ENCODE assay signal across 20 cellular contexts in genomic region chr10:72011468-72011867, GRCh38. TPM values are rescaled to one million over a fixed set of nuclear protein-coding genes. Genes with fewer than 3 reads are reported as not detected.
DNase-seq lines count a peak whose midpoint lies in the region; ATAC-seq and TF ChIP-seq lines count a peak whose summit lies in the region.
"Had no signal": no experiment of that assay in that cellular context is flagged by ENCODE, and none has a peak within 500 bp of the region (broad histone marks: within the 10 kb centered on the region; RNA-seq: fewer than 3 reads in every experiment).

No MANE protein-coding gene starts in this region.

- no peak overlapping the region for H3K56ac ChIP-seq in mesendoderm (ENCODE audit: low read length)

- no peak overlapping the region for H2BK5ac ChIP-seq in mesendoderm (ENCODE audit: low read length)

- 85 to 96% (median 91%) methylated on average over 6 to 8 of the region's 8 CpGs for WGBS in stomach, 5 donors
- WGBS in mesendoderm (ENCODE audit: extremely low coverage, insufficient coverage, low lambda C conversion rate) = no CpG with 5 or more reads among the region's 8 CpGs

- H3K27me3 ChIP-seq in ascending aorta (no peaks in the 10 kb centered on the region), stomach (no peaks in the 10 kb centered on the region), mesendoderm (ENCODE audit: insufficient read depth, low read length, poor library complexity) (no peaks in the 10 kb centered on the region)
- H3K27me3 ChIP-seq: hepatocyte, pancreas had no signal

- no peak overlapping the region for H3K4me3 ChIP-seq in ascending aorta
- H3K4me3 ChIP-seq in stomach = no peak overlapping the region
- no peak overlapping the region for H3K4me3 ChIP-seq in mesendoderm (ENCODE audit: low read length)
- H3K4me3 ChIP-seq: GM23248, hepatocyte, pancreas had no signal

- no peaks in the 10 kb centered on the region for H3K79me1 ChIP-seq in mesendoderm (ENCODE audit: low read length)

- intact Hi-C loops in ascending aorta (cut with DNase I) (no loop called here), stomach (cut with DNase I; ENCODE audit: low total_unique reads) (no loop called here)

- peak overlapping the region; percentile 98 for H3K27ac Mint-ChIP-seq in mesothelial cell of epicardium
- H3K27ac Mint-ChIP-seq: T-cell, type B pancreatic cell had no signal

- TF ChIP-seq CTCF in ascending aorta (IDR thresholded peaks at IDR 0.05) (no peak), mesothelial cell of epicardium (IDR thresholded peaks at IDR 0.05; ENCODE audit: unreplicated experiment) (no peak), stomach (IDR thresholded peaks at IDR 0.05) (no peak)

- peaks cover 21 to 29% of the 10 kb centered on the region in 2 donors for H3K36me3 ChIP-seq in ascending aorta
- H3K36me3 ChIP-seq in stomach = peaks cover 19 to 32% (median 26%) of the 10 kb centered on the region in 4 donors
- no peaks in the 10 kb centered on the region for H3K36me3 ChIP-seq in mesendoderm (ENCODE audit: control insufficient read depth, insufficient read depth, low read length)

- no peak overlapping the region for H2AK5ac ChIP-seq in mesendoderm (ENCODE audit: low read length)

- peaks cover 42% of the 10 kb centered on the region for H3K4me1 Mint-ChIP-seq in mesothelial cell of epicardium
- H3K4me1 Mint-ChIP-seq: T-cell had no signal

- TF ChIP-seq EP300 in stomach (IDR thresholded peaks at IDR 0.05) = no peak

- H3K23ac ChIP-seq in mesendoderm (ENCODE audit: low read length) = no peak overlapping the region

- H3K9ac ChIP-seq in mesendoderm (ENCODE audit: low read length) = no peak overlapping the region
- H3K9ac ChIP-seq: GM23248 had no signal

- H4K8ac ChIP-seq in mesendoderm (ENCODE audit: low read depth, low read length) = no peak overlapping the region

- H3K9me3 ChIP-seq in ascending aorta (no peaks in the 10 kb centered on the region), stomach (no peaks in the 10 kb centered on the region)
- H3K9me3 ChIP-seq: pancreas had no signal

- TF ChIP-seq POLR2A in stomach (IDR thresholded peaks at IDR 0.05) = no peak

- H3K27ac ChIP-seq in ascending aorta = peak overlapping the region; percentile 32 to 93
- peak overlapping the region in 4 of 5 donors; percentile 79 to 92 (median 87) for H3K27ac ChIP-seq in stomach
- no peak overlapping the region for H3K27ac ChIP-seq in mesendoderm (ENCODE audit: low read depth, low read length)
- H3K27ac ChIP-seq: pancreas had no signal

- peaks cover 18% of the 10 kb centered on the region for H3K36me3 Mint-ChIP-seq in mesothelial cell of epicardium
- H3K36me3 Mint-ChIP-seq: T-cell had no signal

- no peak overlapping the region for H2BK15ac ChIP-seq in mesendoderm (replicated peaks; ENCODE audit: low read depth)

- no peak overlapping the region for H4K5ac ChIP-seq in mesendoderm (ENCODE audit: low read length)

- H3K4me2 ChIP-seq in mesendoderm (ENCODE audit: low read length) = no peak overlapping the region
- H3K4me2 ChIP-seq: hepatocyte had no signal

- H3K4me1 ChIP-seq in ascending aorta = peaks cover 21 to 33% of the 10 kb centered on the region in 2 donors
- H3K4me1 ChIP-seq in stomach = peaks cover 22 to 87% (median 46%) of the 10 kb centered on the region in 4 donors
- H3K4me1 ChIP-seq in mesendoderm (ENCODE audit: control insufficient read depth, low read depth, low read length) = no peaks in the 10 kb centered on the region
- H3K4me1 ChIP-seq: pancreas had no signal

- ATAC-seq in GM19455 (IDR thresholded peaks at IDR 0.05; ENCODE audit: unreplicated experiment) = no peak
- ATAC-seq: pancreas, T-cell had no signal

- H3K9me3 Mint-ChIP-seq in mesothelial cell of epicardium = no peaks in the 10 kb centered on the region
- H3K9me3 Mint-ChIP-seq: T-cell had no signal

- H2BK120ac ChIP-seq in mesendoderm (ENCODE audit: low read depth, low read length) = no peak overlapping the region

- no peaks in the 10 kb centered on the region for H3K79me2 ChIP-seq in mesendoderm (ENCODE audit: control insufficient read depth, insufficient read depth, low read length)
- H3K79me2 ChIP-seq: hepatocyte had no signal

- no peaks in the 10 kb centered on the region for H3K27me3 Mint-ChIP-seq in mesothelial cell of epicardium (ENCODE audit: low read depth)
- H3K27me3 Mint-ChIP-seq: T-cell, type B pancreatic cell had no signal

- no peak overlapping the region for H3K4ac ChIP-seq in mesendoderm (ENCODE audit: low read depth, low read length)

- no peak overlapping the region for H3K18ac ChIP-seq in mesendoderm (ENCODE audit: low read length)

- no peak overlapping the region for H3K4me3 Mint-ChIP-seq in mesothelial cell of epicardium
- H3K4me3 Mint-ChIP-seq: T-cell, type B pancreatic cell had no signal

- DNase-seq in C1 segment of cervical spinal cord (lab: John Stamatoyannopoulos, UW) = peak in 10 of 14 donors; percentile 36 to 80 (median 68)
- no peak for DNase-seq in ascending aorta (ENCODE audit: low spot score in 2 of 2)
- DNase-seq in mesothelial cell of epicardium (ENCODE audit: low spot score in 2 of 2, unreplicated experiment in 2 of 2) = no peak
- no peak for DNase-seq in stomach
- DNase-seq in GM19238 (ENCODE audit: insufficient read length, low spot score) = no peak
- DNase-seq in mesendoderm = no peak
- DNase-seq: activated CD4-positive, alpha-beta T cell treated with anti-CD3 and anti-CD28 coated beads, Interleukin-2, amount 50 U/mL, for 1 hour; activated gamma-delta T cell; amniotic stem cell; DMS79 treated with DMSO at 0.1 percent for 48 hours; GM23248; IMR-90; kidney; MM.1S; NCI-H1930; pancreas; T-cell had no signal

RNA-seq across cellular contexts. Expression of gene CHST3, which starts 47.3 kb away (rescaled TPM):
- total RNA-seq in ascending aorta (41.4 TPM), mesothelial cell of epicardium (26.2 to 27.6 TPM (median 26.3 TPM) in 3 replicates), stomach (10 to 100 TPM in 4 of 5 donors, 1 to 10 TPM in 1; 4.9 to 26.8 (median 17.0) TPM)
- polyA plus RNA-seq in stomach = 1 to 10 TPM; 1.5 to 4.7 (median 3.3) TPM
- polyA plus RNA-seq in mesendoderm (2013, experiment 1 of 2) = 4.9 TPM
- polyA plus RNA-seq in mesendoderm (2013, experiment 2 of 2) = 4.9 TPM

Comparison
In these comparisons a context has a peak if more than half of its experiments do, and no peak if none do; other contexts are left out.
1. DNase-seq: peak in C1 segment of cervical spinal cord (10 of 14); none in ascending aorta (0 of 2), mesothelial cell of epicardium (0 of 2), stomach (single experiment), GM19238 (single experiment) and mesendoderm (single experiment).